14 cellular contexts compared by ENCODE assay signal in genomic region chr1:70142120-70142519, GRCh38.
A peak's percentile ranks its signal among the peaks of the same experiment; 100 is the strongest.
DNase-seq lines count a peak whose midpoint lies in the region; ATAC-seq and TF ChIP-seq lines count a peak whose summit lies in the region.
"Had no signal": no experiment of that assay in that cellular context is flagged by ENCODE, and none has a peak within 500 bp of the region (broad histone marks: within the 10 kb centered on the region; RNA-seq: fewer than 3 reads in every experiment).

No MANE protein-coding gene starts in this region.

- H3K4me3 ChIP-seq in WI38 (ENCODE audit: low read depth, low read length) (no peak overlapping the region), psoas muscle (no peak overlapping the region)
- H3K4me3 ChIP-seq: gastrocnemius medialis, spleen had no signal

- DNase-seq in GM03348 (ENCODE audit: low spot score) (peak; percentile 43), fibroblast of the conjunctiva (ENCODE audit: low read depth) (peak; percentile 30), psoas muscle (no peak), NCI-H2171 treated with DMSO at 0.1 percent for 48 hours (lab: John Stamatoyannopoulos, UW) (no peak), NCI-H69 (lab: John Stamatoyannopoulos, UW) (no peak), D341Med (ENCODE audit: low spot score) (no peak), COLO668 (lab: John Stamatoyannopoulos, UW; ENCODE audit: unreplicated experiment) (no peak)
- DNase-seq: activated CD8-positive, alpha-beta T cell treated with anti-CD3 and anti-CD28 coated beads for 36 hours; gastrocnemius medialis; mesendoderm; MM.1S; NCI-H526; spleen had no signal

- H3K27me3 ChIP-seq in psoas muscle (ENCODE audit: insufficient read depth in 3 of 3, low read length in 2 of 3) = no peaks in the 10 kb centered on the region
- H3K27me3 ChIP-seq: gastrocnemius medialis, spleen had no signal

- intact Hi-C loops in psoas muscle (cut with DNase I) = no loop called here

- peaks cover 0 to 22% of the 10 kb centered on the region in 2 donors for H3K36me3 ChIP-seq in psoas muscle (ENCODE audit: insufficient read depth in 1 of 2, low read depth in 1 of 2)

- no peaks in the 10 kb centered on the region for H3K9me3 ChIP-seq in psoas muscle
- H3K9me3 ChIP-seq: gastrocnemius medialis, spleen had no signal

- H3K27ac ChIP-seq in psoas muscle = no peak overlapping the region
- H3K27ac ChIP-seq: spleen had no signal

- WGBS in psoas muscle, 3 donors = 38 to 59% (median 51%) methylated on average over 2 of the region's 2 CpGs

- H3K4me1 ChIP-seq in psoas muscle = peaks cover 34% of the 10 kb centered on the region

- peak in 1 of 4 donors; percentile 50 for ATAC-seq in psoas muscle
- ATAC-seq: activated CD8-positive, alpha-beta T cell treated with anti-CD3 and anti-CD28 coated beads for 36 hours; gastrocnemius medialis had no signal

- peak; percentile 26; the same call in 1 of the 2 replicates for TF ChIP-seq CTCF in WI38 (IDR thresholded peaks at IDR 0.05; ENCODE audit: low read depth, low read length)
- peak; percentile 14 for TF ChIP-seq CTCF in psoas muscle (IDR thresholded peaks at IDR 0.05)

Comparison
In these comparisons a context has a peak if more than half of its experiments do, and no peak if none do; other contexts are left out.
1. DNase-seq: peak in GM03348 (single experiment) and fibroblast of the conjunctiva (single experiment); none in psoas muscle (0 of 2), NCI-H2171 treated with DMSO at 0.1 percent for 48 hours (single experiment), NCI-H69 (single experiment), D341Med (single experiment) and COLO668 (single experiment).